Comparison of ENCODE assay signal across 8 cellular contexts in genomic region chr12:6821271-6821673, GRCh38. TPM values are rescaled to one million over a fixed set of nuclear protein-coding genes. Genes with fewer than 3 reads are reported as not detected.
DNase-seq lines count a peak whose midpoint lies in the region; ATAC-seq and TF ChIP-seq lines count a peak whose summit lies in the region.

No MANE protein-coding gene starts in this region.

- DNase-seq in Caki2 (ENCODE audit: low read depth) (peak; percentile 49), LHCN-M2 (ENCODE audit: low read depth) (peak; percentile 66), SKM-1 treated with dmso at 0.1 percent for 144 hours (lab: John Stamatoyannopoulos, UW; ENCODE audit: unreplicated experiment) (peak; percentile 60), memory B cell (ENCODE audit: low spot score in 2 of 2) (no peak), thoracic aorta (ENCODE audit: low spot score) (no peak)
- DNase-seq in effector memory CD8-positive, alpha-beta T cell = no peak

- H3K4me3 Mint-ChIP-seq in effector memory CD8-positive, alpha-beta T cell = peak overlapping the region; percentile 21 to 53
- H3K4me3 Mint-ChIP-seq in memory B cell = peak overlapping the region; percentile 31

- no peaks in the 10 kb centered on the region for H3K36me3 Mint-ChIP-seq in effector memory CD8-positive, alpha-beta T cell (ENCODE audit: insufficient read depth)
- H3K36me3 Mint-ChIP-seq in memory B cell = no peaks in the 10 kb centered on the region

- H3K9me3 ChIP-seq in thoracic aorta = no peaks in the 10 kb centered on the region

- H3K27me3 ChIP-seq in thoracic aorta (replicated peaks; ENCODE audit: insufficient read depth) = peaks cover 10% of the 10 kb centered on the region

- no peak for TF ChIP-seq CTCF in thoracic aorta (IDR thresholded peaks at IDR 0.05)

- no peaks in the 10 kb centered on the region for H3K36me3 ChIP-seq in thoracic aorta

- no peak overlapping the region for H3K27ac Mint-ChIP-seq in effector memory CD8-positive, alpha-beta T cell
- H3K27ac Mint-ChIP-seq in memory B cell = no peak overlapping the region

- in situ Hi-C loops in Caki2 (cut with HindIII; ENCODE audit: low pct_unique_long_range_greater_than_20kb, low sequenced_read_pairs) = no loop called here

- H3K4me3 ChIP-seq in thoracic aorta = peak overlapping the region; percentile 68

- H3K4me1 Mint-ChIP-seq in effector memory CD8-positive, alpha-beta T cell (ENCODE audit: low read depth in 2 of 2) = peaks cover 8 to 16% of the 10 kb centered on the region in 2 donors
- peaks cover 24% of the 10 kb centered on the region for H3K4me1 Mint-ChIP-seq in memory B cell

- H3K9me3 Mint-ChIP-seq in effector memory CD8-positive, alpha-beta T cell = no peaks in the 10 kb centered on the region
- no peaks in the 10 kb centered on the region for H3K9me3 Mint-ChIP-seq in memory B cell

- H3K4me1 ChIP-seq in thoracic aorta (ENCODE audit: control insufficient read depth in 1 of 2, low read depth in 2 of 2) = peaks cover 5 to 28% of the 10 kb centered on the region in 2 donors

- peaks cover 54 to 62% of the 10 kb centered on the region in 2 donors for H3K27me3 Mint-ChIP-seq in effector memory CD8-positive, alpha-beta T cell
- peaks cover 40% of the 10 kb centered on the region for H3K27me3 Mint-ChIP-seq in memory B cell

- no peak overlapping the region for H3K27ac ChIP-seq in thoracic aorta

- ATAC-seq in effector memory CD8-positive, alpha-beta T cell (replicated peaks) = peak; percentile 37
- ATAC-seq in memory B cell (ENCODE audit: low read depth) = peak; percentile 38
- peak; percentile 29 for ATAC-seq in thoracic aorta (ENCODE audit: insufficient number of reproducible peaks, low FRiP score, low read depth)
- no peak for ATAC-seq in HG03196 (IDR thresholded peaks at IDR 0.05; ENCODE audit: unreplicated experiment)
- ATAC-seq in HG02884 (IDR thresholded peaks at IDR 0.05; ENCODE audit: unreplicated experiment) = no peak

RNA-seq across cellular contexts. Expression of gene GPR162, which starts 0.3 kb away (rescaled TPM):
- 10.0 and 15.9 TPM in 2 replicates for total RNA-seq in Caki2 (2014; rRNA removed; shearing (Covaris generic); ENCODE audit: low replicate concordance)
- 2.0 TPM in 2 replicates for total RNA-seq in LHCN-M2 (2014; rRNA removed)
- 1.7 TPM for polyA plus RNA-seq in LHCN-M2 (2012)
- 1 to 10 TPM; 1.1 to 3.1 TPM for total RNA-seq in thoracic aorta

RNA-seq across cellular contexts. Expression of gene P3H3, which starts 6.9 kb away (rescaled TPM):
- 70.9 and 93.3 TPM in 2 replicates for total RNA-seq in Caki2 (2014; rRNA removed; shearing (Covaris generic); ENCODE audit: low replicate concordance)
- total RNA-seq in LHCN-M2 (2014; rRNA removed) = 47.6 and 58.4 TPM in 2 replicates
- polyA plus RNA-seq in LHCN-M2 (2012) = 51.1 TPM
- total RNA-seq in thoracic aorta = 10 to 100 TPM; 66.1 to 77.7 TPM

RNA-seq across cellular contexts. Expression of gene GNB3, which starts 19.5 kb away (rescaled TPM):
- 0.14 and 0.46 TPM in 2 replicates for total RNA-seq in Caki2 (2014; rRNA removed; shearing (Covaris generic); ENCODE audit: low replicate concordance)
- total RNA-seq in LHCN-M2 (2014; rRNA removed) = 2.6 and 2.8 TPM in 2 replicates
- 1.2 TPM for polyA plus RNA-seq in LHCN-M2 (2012)
- 10 to 100 TPM in 1 of 2 donors, 1 to 10 TPM in 1; 9.3 to 16.6 TPM for total RNA-seq in thoracic aorta

RNA-seq across cellular contexts. Expression of gene CDCA3, which starts 29.8 kb away (rescaled TPM):
- total RNA-seq in Caki2 (2014; rRNA removed; shearing (Covaris generic); ENCODE audit: low replicate concordance) = 136 and 216 TPM in 2 replicates
- total RNA-seq in LHCN-M2 (2014; rRNA removed) (101 and 120 TPM in 2 replicates), thoracic aorta (1 to 10 TPM; 1.8 to 1.9 TPM)
- polyA plus RNA-seq in LHCN-M2 (2012) = 89.4 TPM

RNA-seq across cellular contexts. Expression of gene USP5, which starts 30.7 kb away (rescaled TPM):
- total RNA-seq in Caki2 (2014; rRNA removed; shearing (Covaris generic); ENCODE audit: low replicate concordance) = 171 and 174 TPM in 2 replicates
- total RNA-seq in LHCN-M2 (2014; rRNA removed) (119 and 127 TPM in 2 replicates), thoracic aorta (10 to 100 TPM; 54.3 to 62.7 TPM)
- 110 TPM for polyA plus RNA-seq in LHCN-M2 (2012)

Comparison
In these comparisons a context has a peak if more than half of its experiments do, and no peak if none do; other contexts are left out.
1. DNase-seq: peak in Caki2 (single experiment), LHCN-M2 (single experiment) and SKM-1 treated with dmso at 0.1 percent for 144 hours (single experiment); none in effector memory CD8-positive, alpha-beta T cell (0 of 3), memory B cell (0 of 2) and thoracic aorta (single experiment).
2. ATAC-seq: peak in effector memory CD8-positive, alpha-beta T cell (single experiment), memory B cell (single experiment) and thoracic aorta (single experiment); none in HG03196 (single experiment) and HG02884 (single experiment).